In genomic region chr1:23019851-23020625, GRCh38 we compare ENCODE assay signal across 8 cellular contexts. TPM values are rescaled to one million over a fixed set of nuclear protein-coding genes. Genes with fewer than 3 reads are reported as not detected.
A peak's percentile ranks its signal among the peaks of the same experiment; 100 is the strongest.
DNase-seq lines count a peak whose midpoint lies in the region; ATAC-seq, FAIRE-seq and TF ChIP-seq lines count a peak whose summit lies in the region.

No MANE protein-coding gene starts in this region.

- peak overlapping the region; percentile 85 to 92 (median 90) for H3K27ac ChIP-seq in spleen

- H3K36me3 ChIP-seq in bronchial epithelial cell (ENCODE audit: control insufficient read depth, insufficient read depth, low read length) = no peaks in the 10 kb centered on the region
- H3K36me3 ChIP-seq in spleen = no peaks in the 10 kb centered on the region

- FAIRE-seq in bronchial epithelial cell (lab: Jason Lieb, UNC) = no peak

- H3K4me1 ChIP-seq in spleen = peaks cover 10 to 54% (median 24%) of the 10 kb centered on the region in 6 donors

- H3K27me3 ChIP-seq in bronchial epithelial cell (ENCODE audit: control insufficient read depth, insufficient read depth, low read length) = no peaks in the 10 kb centered on the region
- H3K27me3 ChIP-seq in spleen (replicated peaks in 1 of 7) = no peaks in the 10 kb centered on the region

- peaks cover 0 to 12% (median 10%) of the 10 kb centered on the region in 8 donors for H3K9me3 ChIP-seq in spleen

- peak; percentile 20 for DNase-seq in CMK (ENCODE audit: low read depth)
- DNase-seq in HK-2 (ENCODE audit: unreplicated experiment) = peak; percentile 34
- peak in 3 of 5 donors; percentile 5 to 19 (median 8) for DNase-seq in T-helper 1 cell
- no peak for DNase-seq in bronchial epithelial cell (ENCODE audit: low read depth)
- DNase-seq in inferior parietal cortex (ENCODE audit: extremely low spot score) = peak; percentile 29
- no peak for DNase-seq in spleen
- DNase-seq in globus pallidus (ENCODE audit: low spot score) = no peak

- ATAC-seq in GM19438 (IDR thresholded peaks at IDR 0.05; ENCODE audit: low read depth, unreplicated experiment) = peak; percentile 23

- TF ChIP-seq CTCF in bronchial epithelial cell (IDR thresholded peaks at IDR 0.05; ENCODE audit: insufficient read depth, low read length, severe bottlenecking) = no peak
- TF ChIP-seq CTCF in spleen (IDR thresholded peaks at IDR 0.05 in 8 of 11, conservative IDR thresholded peaks at IDR 0.05 in 3 of 11) = no peak

- 0 to 1% (median 0%) methylated on average over 35 to 43 of the region's 43 CpGs for WGBS in spleen, 5 donors

- TF ChIP-seq POLR2A in spleen (IDR thresholded peaks at IDR 0.05) = no peak

- peak overlapping the region; percentile 96 for H3K4me3 ChIP-seq in bronchial epithelial cell (ENCODE audit: low read depth, low read length)
- peak overlapping the region; percentile 83 to 97 (median 90) for H3K4me3 ChIP-seq in spleen

- intact Hi-C loops in spleen (cut with DNase I; ENCODE audit: low total_unique reads) = no loop called here

RNA-seq across cellular contexts. Expression of gene KDM1A, which starts 0.8 kb away (rescaled TPM):
- total RNA-seq in bronchial epithelial cell (69.8 and 71.1 TPM in 2 replicates), spleen (10 to 100 TPM; 36.3 to 47.2 (median 39.2) TPM)
- polyA plus RNA-seq in spleen = 10 to 100 TPM; 18.4 to 23.2 (median 21.6) TPM

RNA-seq across cellular contexts. Expression of gene TEX46, which starts 4.4 kb away (rescaled TPM):
- total RNA-seq in bronchial epithelial cell = not detected in 2 replicates
- not detected for total RNA-seq in spleen
- polyA plus RNA-seq in spleen = not detected

RNA-seq across cellular contexts. Expression of gene LACTBL1, which starts 47.4 kb away (rescaled TPM):
- total RNA-seq in bronchial epithelial cell (not detected in 2 replicates), spleen (not detected)
- not detected for polyA plus RNA-seq in spleen

Comparison
In these comparisons a context has a peak if more than half of its experiments do, and no peak if none do; other contexts are left out.
1. DNase-seq: peak in CMK (single experiment), HK-2 (single experiment), T-helper 1 cell (3 of 5) and inferior parietal cortex (single experiment); none in bronchial epithelial cell (single experiment), spleen (single experiment) and globus pallidus (single experiment).